In genomic region chr17:79627766-79628690, GRCh38 we compare ENCODE assay signal across 18 cellular contexts. TPM values are rescaled to one million over a fixed set of nuclear protein-coding genes. Genes with fewer than 3 reads are reported as not detected.
A peak's percentile ranks its signal among the peaks of the same experiment; 100 is the strongest.
DNase-seq lines count a peak whose midpoint lies in the region; ATAC-seq and TF ChIP-seq lines count a peak whose summit lies in the region.
"Had no signal": no experiment of that assay in that cellular context is flagged by ENCODE, and none has a peak within 500 bp of the region (broad histone marks: within the 10 kb centered on the region; RNA-seq: fewer than 3 reads in every experiment).

No MANE protein-coding gene starts in this region.

- TF ChIP-seq CTCF in endodermal cell (conservative IDR thresholded peaks at IDR 0.05) (no peak), omental fat pad (IDR thresholded peaks at IDR 0.05) (no peak)

- H3K9me3 Mint-ChIP-seq in activated naive CD8-positive, alpha-beta T cell treated with anti-CD3 and anti-CD28 coated beads, Interleukin-2, amount 10 ng/mL, durations not matched to agents 7 days and 5 days = no peaks in the 10 kb centered on the region
- no peaks in the 10 kb centered on the region for H3K9me3 Mint-ChIP-seq in activated naive CD8-positive, alpha-beta T cell treated with anti-CD3 and anti-CD28 coated beads for 36 hours
- H3K9me3 Mint-ChIP-seq in endodermal cell = no peaks in the 10 kb centered on the region
- H3K9me3 Mint-ChIP-seq in activated T-helper 1 cell treated with anti-CD3 and anti-CD28 coated beads, Interleukin-12 subunit alpha, Interleukin-12 subunit beta, Interleukin-2, Interleukin-4 antibody, amounts not matched to agents 30 ng/mL and 10 ng/mL and 1 ng/mL, durations not matched to agents 14 hours and 24 hours and 36 hours = no peaks in the 10 kb centered on the region
- H3K9me3 Mint-ChIP-seq: memory B cell had no signal

- intact Hi-C loops in aorta (cut with DNase I) = no loop called here
- intact Hi-C loops in activated T-helper 1 cell treated with anti-CD3 and anti-CD28 coated beads, Interleukin-12 subunit alpha, Interleukin-12 subunit beta, Interleukin-2, Interleukin-4 antibody, amounts not matched to agents 30 ng/mL and 10 ng/mL and 1 ng/mL, durations not matched to agents 14 hours and 24 hours and 36 hours (cut with micrococcal nuclease) = no loop called here

- H3K9me3 ChIP-seq in endodermal cell (ENCODE audit: control insufficient read depth, low read length) (no peaks in the 10 kb centered on the region), aorta (ENCODE audit: control insufficient read depth, low read length) (no peaks in the 10 kb centered on the region)

- H3K36me3 ChIP-seq in endodermal cell (ENCODE audit: control insufficient read depth, insufficient read depth, low read length) (no peaks in the 10 kb centered on the region), aorta (ENCODE audit: control insufficient read depth in 1 of 2, insufficient read depth in 2 of 2, low read length in 1 of 2) (no peaks in the 10 kb centered on the region)

- no peak overlapping the region for H3K9ac ChIP-seq in endodermal cell (ENCODE audit: extremely low read depth, low read length, poor library complexity, severe bottlenecking)

- no peak for ATAC-seq in activated naive CD8-positive, alpha-beta T cell treated with anti-CD3 and anti-CD28 coated beads, Interleukin-2, amount 10 ng/mL, durations not matched to agents 7 days and 5 days (ENCODE audit: low read depth)
- ATAC-seq in omental fat pad (ENCODE audit: low FRiP score) (no peak), aorta (ENCODE audit: low FRiP score) (no peak)
- ATAC-seq: Panc1 had no signal

- H3K36me3 Mint-ChIP-seq in activated naive CD8-positive, alpha-beta T cell treated with anti-CD3 and anti-CD28 coated beads, Interleukin-2, amount 10 ng/mL, durations not matched to agents 7 days and 5 days = no peaks in the 10 kb centered on the region
- H3K36me3 Mint-ChIP-seq in activated naive CD8-positive, alpha-beta T cell treated with anti-CD3 and anti-CD28 coated beads for 36 hours = no peaks in the 10 kb centered on the region
- H3K36me3 Mint-ChIP-seq in endodermal cell (ENCODE audit: low read depth) = no peaks in the 10 kb centered on the region
- no peaks in the 10 kb centered on the region for H3K36me3 Mint-ChIP-seq in activated T-helper 1 cell treated with anti-CD3 and anti-CD28 coated beads, Interleukin-12 subunit alpha, Interleukin-12 subunit beta, Interleukin-2, Interleukin-4 antibody, amounts not matched to agents 30 ng/mL and 10 ng/mL and 1 ng/mL, durations not matched to agents 14 hours and 24 hours and 36 hours (ENCODE audit: low read depth)
- H3K36me3 Mint-ChIP-seq: memory B cell had no signal

- H3K4me1 Mint-ChIP-seq in activated naive CD8-positive, alpha-beta T cell treated with anti-CD3 and anti-CD28 coated beads, Interleukin-2, amount 10 ng/mL, durations not matched to agents 7 days and 5 days = no peaks in the 10 kb centered on the region
- H3K4me1 Mint-ChIP-seq in activated naive CD8-positive, alpha-beta T cell treated with anti-CD3 and anti-CD28 coated beads for 36 hours = no peaks in the 10 kb centered on the region
- H3K4me1 Mint-ChIP-seq in endodermal cell = no peaks in the 10 kb centered on the region
- H3K4me1 Mint-ChIP-seq in activated T-helper 1 cell treated with anti-CD3 and anti-CD28 coated beads, Interleukin-12 subunit alpha, Interleukin-12 subunit beta, Interleukin-2, Interleukin-4 antibody, amounts not matched to agents 30 ng/mL and 10 ng/mL and 1 ng/mL, durations not matched to agents 14 hours and 24 hours and 36 hours (ENCODE audit: low read depth) = no peaks in the 10 kb centered on the region
- H3K4me1 Mint-ChIP-seq: memory B cell had no signal

- DNase-seq in activated naive CD8-positive, alpha-beta T cell treated with anti-CD3 and anti-CD28 coated beads, Interleukin-2, amount 10 ng/mL, durations not matched to agents 7 days and 5 days = peak; percentile 7
- DNase-seq in activated naive CD8-positive, alpha-beta T cell treated with anti-CD3 and anti-CD28 coated beads for 36 hours = no peak
- DNase-seq in endodermal cell = peak; percentile 45
- peak; percentile 12 for DNase-seq in omental fat pad (ENCODE audit: low spot score)
- peak; percentile 9 to 46 for DNase-seq in aorta
- DNase-seq in activated T-helper 1 cell treated with anti-CD3 and anti-CD28 coated beads, Interleukin-12 subunit alpha, Interleukin-12 subunit beta, Interleukin-2, Interleukin-4 antibody, amounts not matched to agents 30 ng/mL and 10 ng/mL and 1 ng/mL, durations not matched to agents 14 hours and 24 hours and 36 hours (ENCODE audit: low spot score) = no peak
- DNase-seq in hippocampal formation (lab: John Stamatoyannopoulos, UW) = no peak
- DNase-seq in OCI-M2 (lab: John Stamatoyannopoulos, UW; ENCODE audit: unreplicated experiment) = no peak
- DNase-seq: central memory CD4-positive, alpha-beta T cell; foreskin fibroblast; GDM1; MV-4-11; NCI-H2081 treated with DMSO at 0.1 percent for 48 hours; NCI-H526 treated with DMSO at 0.1 percent for 48 hours; stimulated activated CD4-positive, alpha-beta T cell treated with anti-CD3 and anti-CD28 coated beads, Interleukin-4, amount 100 ng/mL, for 4 hours; trophoblast cell had no signal

- H3K4me1 ChIP-seq in endodermal cell (ENCODE audit: control insufficient read depth, insufficient read depth, low read length) (no peaks in the 10 kb centered on the region), aorta (ENCODE audit: control insufficient read depth in 1 of 2, insufficient read depth in 2 of 2, low read length in 2 of 2) (no peaks in the 10 kb centered on the region)

- H3K27me3 ChIP-seq in endodermal cell (ENCODE audit: control insufficient read depth, insufficient read depth, low read length, poor library complexity, severe bottlenecking) (no peaks in the 10 kb centered on the region), aorta (ENCODE audit: control insufficient read depth in 1 of 2, insufficient read depth in 2 of 2, low read length in 1 of 2) (no peaks in the 10 kb centered on the region)

- H3K27ac Mint-ChIP-seq in activated naive CD8-positive, alpha-beta T cell treated with anti-CD3 and anti-CD28 coated beads, Interleukin-2, amount 10 ng/mL, durations not matched to agents 7 days and 5 days = no peak overlapping the region
- no peak overlapping the region for H3K27ac Mint-ChIP-seq in activated naive CD8-positive, alpha-beta T cell treated with anti-CD3 and anti-CD28 coated beads for 36 hours
- no peak overlapping the region for H3K27ac Mint-ChIP-seq in endodermal cell
- H3K27ac Mint-ChIP-seq in activated T-helper 1 cell treated with anti-CD3 and anti-CD28 coated beads, Interleukin-12 subunit alpha, Interleukin-12 subunit beta, Interleukin-2, Interleukin-4 antibody, amounts not matched to agents 30 ng/mL and 10 ng/mL and 1 ng/mL, durations not matched to agents 14 hours and 24 hours and 36 hours = no peak overlapping the region
- H3K27ac Mint-ChIP-seq: memory B cell had no signal

- H3K4me3 ChIP-seq in endodermal cell (ENCODE audit: low read length) = no peak overlapping the region
- H3K4me3 ChIP-seq in aorta (ENCODE audit: low read length in 2 of 2) = no peak overlapping the region

- no peak overlapping the region for H3K4me3 Mint-ChIP-seq in activated naive CD8-positive, alpha-beta T cell treated with anti-CD3 and anti-CD28 coated beads, Interleukin-2, amount 10 ng/mL, durations not matched to agents 7 days and 5 days
- H3K4me3 Mint-ChIP-seq in activated naive CD8-positive, alpha-beta T cell treated with anti-CD3 and anti-CD28 coated beads for 36 hours = no peak overlapping the region
- no peak overlapping the region for H3K4me3 Mint-ChIP-seq in endodermal cell
- H3K4me3 Mint-ChIP-seq in activated T-helper 1 cell treated with anti-CD3 and anti-CD28 coated beads, Interleukin-12 subunit alpha, Interleukin-12 subunit beta, Interleukin-2, Interleukin-4 antibody, amounts not matched to agents 30 ng/mL and 10 ng/mL and 1 ng/mL, durations not matched to agents 14 hours and 24 hours and 36 hours = no peak overlapping the region
- H3K4me3 Mint-ChIP-seq: memory B cell had no signal

- H3K27me3 Mint-ChIP-seq in activated naive CD8-positive, alpha-beta T cell treated with anti-CD3 and anti-CD28 coated beads, Interleukin-2, amount 10 ng/mL, durations not matched to agents 7 days and 5 days = peaks cover 3% of the 10 kb centered on the region
- peaks cover 13% of the 10 kb centered on the region for H3K27me3 Mint-ChIP-seq in activated naive CD8-positive, alpha-beta T cell treated with anti-CD3 and anti-CD28 coated beads for 36 hours
- H3K27me3 Mint-ChIP-seq in endodermal cell (ENCODE audit: insufficient read depth) = peaks cover 2% of the 10 kb centered on the region
- H3K27me3 Mint-ChIP-seq in activated T-helper 1 cell treated with anti-CD3 and anti-CD28 coated beads, Interleukin-12 subunit alpha, Interleukin-12 subunit beta, Interleukin-2, Interleukin-4 antibody, amounts not matched to agents 30 ng/mL and 10 ng/mL and 1 ng/mL, durations not matched to agents 14 hours and 24 hours and 36 hours (ENCODE audit: insufficient read depth) = peaks cover 3% of the 10 kb centered on the region

- no peak overlapping the region for H3K27ac ChIP-seq in endodermal cell (ENCODE audit: low read depth, low read length)
- H3K27ac ChIP-seq in aorta (ENCODE audit: low read depth in 1 of 2, low read length in 2 of 2) = no peak overlapping the region

- POLR2A ChIA-PET in activated naive CD8-positive, alpha-beta T cell treated with anti-CD3 and anti-CD28 coated beads, Interleukin-2, amount 10 ng/mL, durations not matched to agents 7 days and 5 days (lab: Charles Lee) = no interaction called here

- WGBS in endodermal cell (ENCODE audit: insufficient coverage in 1 of 2, insufficient read length in 1 of 2), 2 experiments = 91 to 97% methylated on average over 12 to 20 of the region's 20 CpGs
- WGBS in aorta, 2 donors = 80% methylated on average over 20 of the region's 20 CpGs

RNA-seq across cellular contexts. Expression of gene RBFOX3, which starts 17.2 kb away (rescaled TPM):
- total RNA-seq in activated naive CD8-positive, alpha-beta T cell treated with anti-CD3 and anti-CD28 coated beads, Interleukin-2, amount 10 ng/mL, durations not matched to agents 7 days and 5 days = not detected
- not detected for total RNA-seq in activated naive CD8-positive, alpha-beta T cell treated with anti-CD3 and anti-CD28 coated beads for 36 hours
- total RNA-seq in endodermal cell (1 to 10 TPM; 2.6 to 7.3 TPM), omental fat pad (not detected), aorta (under 1 TPM in 1 of 2 donors, not detected in 1; 0.55 TPM)
- polyA plus RNA-seq in endodermal cell (2013, experiment 1 of 2) = 6.3 TPM
- 6.3 TPM for polyA plus RNA-seq in endodermal cell (2013, experiment 2 of 2)
- under 1 TPM; 0.13 TPM for polyA plus RNA-seq in aorta
- total RNA-seq in activated T-helper 1 cell treated with anti-CD3 and anti-CD28 coated beads, Interleukin-12 subunit alpha, Interleukin-12 subunit beta, Interleukin-2, Interleukin-4 antibody, amounts not matched to agents 30 ng/mL and 10 ng/mL and 1 ng/mL, durations not matched to agents 14 hours and 24 hours and 36 hours = not detected in 2 replicates

Comparison
In these comparisons a context has a peak if more than half of its experiments do, and no peak if none do; other contexts are left out.
1. DNase-seq: peak in activated naive CD8-positive, alpha-beta T cell treated with anti-CD3 and anti-CD28 coated beads, Interleukin-2, amount 10 ng/mL, durations not matched to agents 7 days and 5 days (single experiment), endodermal cell (single experiment), omental fat pad (single experiment) and aorta (2 of 2); none in activated naive CD8-positive, alpha-beta T cell treated with anti-CD3 and anti-CD28 coated beads for 36 hours (single experiment), activated T-helper 1 cell treated with anti-CD3 and anti-CD28 coated beads, Interleukin-12 subunit alpha, Interleukin-12 subunit beta, Interleukin-2, Interleukin-4 antibody, amounts not matched to agents 30 ng/mL and 10 ng/mL and 1 ng/mL, durations not matched to agents 14 hours and 24 hours and 36 hours (single experiment), hippocampal formation (0 of 2) and OCI-M2 (single experiment).